12 cellular contexts compared by ENCODE assay signal in the genomic region with DNA sequence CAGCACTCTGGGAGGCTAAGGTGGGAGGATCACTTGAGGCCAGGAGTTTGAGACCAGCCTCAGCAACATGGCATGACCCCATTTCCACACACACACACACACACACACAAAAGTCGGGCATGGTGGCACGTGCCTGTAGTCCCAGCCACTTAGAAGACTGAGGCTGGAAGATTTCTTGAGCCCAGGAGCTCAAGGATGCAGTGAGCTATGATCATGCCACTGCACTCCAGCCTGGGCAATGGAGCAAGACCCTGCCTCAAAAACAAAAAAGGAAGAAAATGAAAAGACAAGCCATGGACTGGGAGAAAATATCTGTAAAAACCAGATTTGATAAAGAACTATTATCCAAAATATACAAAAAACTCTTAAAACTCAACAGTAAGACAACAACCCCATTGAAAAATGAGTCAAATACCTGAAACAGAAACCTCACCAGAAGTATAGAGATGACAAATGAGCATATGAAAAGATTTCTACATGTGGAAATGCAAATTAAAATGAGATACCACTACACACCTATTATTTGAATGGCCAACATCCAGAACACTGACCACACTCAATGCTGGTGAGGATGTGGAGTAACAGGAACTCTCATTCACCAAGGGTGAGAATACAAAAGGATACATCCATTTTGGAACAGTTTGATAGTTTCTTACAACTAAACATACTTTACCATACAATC. TPM values are rescaled to one million over a fixed set of nuclear protein-coding genes. Genes with fewer than 3 reads are reported as not detected.
DNase-seq lines count a peak whose midpoint lies in the region; ATAC-seq and TF ChIP-seq lines count a peak whose summit lies in the region.
"Had no signal": no experiment of that assay in that cellular context is flagged by ENCODE, and none has a peak within 500 bp of the region (broad histone marks: within the 10 kb centered on the region; RNA-seq: fewer than 3 reads in every experiment).

No MANE protein-coding gene starts in this region.

- H3K9me3 Mint-ChIP-seq in activated naive CD8-positive, alpha-beta T cell treated with anti-CD3 and anti-CD28 coated beads, Interleukin-2, amount 50 U/mL, for 24 hours = no peaks in the 10 kb centered on the region

- ATAC-seq in GM18861 (IDR thresholded peaks at IDR 0.05; ENCODE audit: unreplicated experiment) (peak; percentile 70), GM21367 (IDR thresholded peaks at IDR 0.05; ENCODE audit: unreplicated experiment) (peak; percentile 87), HG03097 (IDR thresholded peaks at IDR 0.05; ENCODE audit: low FRiP score, unreplicated experiment) (peak; percentile 64)
- peak; percentile 43 for ATAC-seq in activated naive CD8-positive, alpha-beta T cell treated with anti-CD3 and anti-CD28 coated beads, Interleukin-2, amount 50 U/mL, for 24 hours

- no peaks in the 10 kb centered on the region for H3K9me3 ChIP-seq in spleen
- H3K9me3 ChIP-seq: neutrophil had no signal

- DNase-seq in activated naive CD8-positive, alpha-beta T cell treated with anti-CD3 and anti-CD28 coated beads, Interleukin-2, amount 50 U/mL, for 24 hours = no peak
- DNase-seq in HuH-7.5 (ENCODE audit: low spot score) (no peak), D341Med (ENCODE audit: low spot score) (no peak), spleen (no peak), T1000 (lab: John Stamatoyannopoulos, UW) (no peak)
- DNase-seq: NCI-H1048; stimulated activated CD4-positive, alpha-beta T cell treated with anti-CD3 and anti-CD28 coated beads, Interleukin-15, amount 100 ng/mL, for 24 hours had no signal

- H3K27ac ChIP-seq in spleen = no peak overlapping the region
- H3K27ac ChIP-seq: HL-60, neutrophil had no signal

- no peak overlapping the region for H3K4me3 ChIP-seq in spleen

- no peaks in the 10 kb centered on the region for H3K27me3 ChIP-seq in spleen (replicated peaks in 1 of 7)
- H3K27me3 ChIP-seq: neutrophil had no signal

- H3K4me1 Mint-ChIP-seq in activated naive CD8-positive, alpha-beta T cell treated with anti-CD3 and anti-CD28 coated beads, Interleukin-2, amount 50 U/mL, for 24 hours = peaks cover 14% of the 10 kb centered on the region

- H3K4me1 ChIP-seq in spleen = peaks cover 0 to 8% (median 3%) of the 10 kb centered on the region in 6 donors

- H3K4me3 Mint-ChIP-seq in activated naive CD8-positive, alpha-beta T cell treated with anti-CD3 and anti-CD28 coated beads, Interleukin-2, amount 50 U/mL, for 24 hours = no peak overlapping the region

- WGBS in spleen, 5 donors = 90 to 100% (median 95%) methylated on average over 2 of the region's 2 CpGs

- peak overlapping the region; percentile 18 for H3K27ac Mint-ChIP-seq in activated naive CD8-positive, alpha-beta T cell treated with anti-CD3 and anti-CD28 coated beads, Interleukin-2, amount 50 U/mL, for 24 hours

- no peak for TF ChIP-seq POLR2A in spleen (IDR thresholded peaks at IDR 0.05)

- H3K27me3 Mint-ChIP-seq in activated naive CD8-positive, alpha-beta T cell treated with anti-CD3 and anti-CD28 coated beads, Interleukin-2, amount 50 U/mL, for 24 hours = no peaks in the 10 kb centered on the region

- TF ChIP-seq CTCF in spleen (IDR thresholded peaks at IDR 0.05 in 8 of 11, conservative IDR thresholded peaks at IDR 0.05 in 3 of 11) = no peak

- intact Hi-C loops in spleen (cut with DNase I; ENCODE audit: low total_unique reads) = no loop called here

- peaks cover 9 to 93% (median 69%) of the 10 kb centered on the region in 6 donors for H3K36me3 ChIP-seq in spleen

- H3K36me3 Mint-ChIP-seq in activated naive CD8-positive, alpha-beta T cell treated with anti-CD3 and anti-CD28 coated beads, Interleukin-2, amount 50 U/mL, for 24 hours (ENCODE audit: low read depth) = peaks cover 47% of the 10 kb centered on the region

RNA-seq across cellular contexts. Expression of a gene that starts 24.7 kb away (rescaled TPM):
- total RNA-seq in spleen = 100 to 1,000 TPM in 1 of 7 donors, 10 to 100 TPM in 6; 67.0 to 113 (median 87.7) TPM
- 10 to 100 TPM; 25.8 to 81.3 (median 38.7) TPM for polyA plus RNA-seq in spleen

RNA-seq across cellular contexts. Expression of a gene that starts 26.7 kb away (rescaled TPM):
- 10 to 100 TPM; 15.7 to 23.3 (median 19.4) TPM for total RNA-seq in spleen
- polyA plus RNA-seq in spleen = 10 to 100 TPM in 1 of 3 donors, 1 to 10 TPM in 2; 7.2 to 12.2 (median 9.9) TPM

RNA-seq across cellular contexts. Expression of a gene that starts 48.4 kb away (rescaled TPM):
- 10 to 100 TPM; 16.2 to 28.6 (median 23.9) TPM for total RNA-seq in spleen
- 10 to 100 TPM; 18.9 to 25.3 (median 20.6) TPM for polyA plus RNA-seq in spleen
